18 cellular contexts compared by ENCODE assay signal in the genomic region with DNA sequence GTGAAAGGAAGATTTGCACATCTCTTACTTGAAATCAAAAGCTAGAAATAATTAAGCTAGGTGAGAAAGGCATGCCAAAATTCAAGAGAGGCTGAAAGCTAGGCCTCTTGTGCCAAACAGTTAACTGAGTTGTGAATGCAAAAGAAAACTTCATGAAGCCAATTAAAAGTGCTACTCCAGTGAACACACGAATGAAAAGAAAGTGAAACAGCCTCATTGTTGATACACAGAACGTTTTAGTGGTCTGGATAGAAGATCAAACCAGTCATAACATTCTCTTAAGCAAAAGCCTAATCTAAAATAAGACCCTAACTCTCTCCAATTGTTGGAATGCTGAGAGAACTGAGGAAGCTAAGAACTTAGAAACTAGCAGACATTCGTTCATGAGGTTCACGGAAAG.
DNase-seq lines count a peak whose midpoint lies in the region; ATAC-seq and TF ChIP-seq lines count a peak whose summit lies in the region.
"Had no signal": no experiment of that assay in that cellular context is flagged by ENCODE, and none has a peak within 500 bp of the region (broad histone marks: within the 10 kb centered on the region; RNA-seq: fewer than 3 reads in every experiment).

No MANE protein-coding gene starts in this region.

- no peaks in the 10 kb centered on the region for H3K4me1 Mint-ChIP-seq in activated T-helper 17 cell treated with anti-CD3 and anti-CD28 coated beads, Interleukin-2, amount 50 U/mL, for 72 hours
- H3K4me1 Mint-ChIP-seq in WTC11 = no peaks in the 10 kb centered on the region
- H3K4me1 Mint-ChIP-seq: IgD-negative memory B cell had no signal

- CTCF ChIA-PET in WTC11 (lab: Charles Lee) = no interaction called here

- no peaks in the 10 kb centered on the region for H3K4me1 ChIP-seq in ACC112 (ENCODE audit: control insufficient read depth, insufficient read depth, low read length, unreplicated experiment)
- H3K4me1 ChIP-seq: A549 had no signal

- no peaks in the 10 kb centered on the region for H3K79me2 ChIP-seq in ACC112 (ENCODE audit: control insufficient read depth, insufficient read depth, low read length, unreplicated experiment)

- H3K27ac ChIP-seq in ACC112 (ENCODE audit: low read depth, low read length) = no peak overlapping the region
- H3K27ac ChIP-seq: A549 had no signal

- peaks cover 4% of the 10 kb centered on the region for H3K27me3 Mint-ChIP-seq in activated T-helper 17 cell treated with anti-CD3 and anti-CD28 coated beads, Interleukin-2, amount 50 U/mL, for 72 hours
- no peaks in the 10 kb centered on the region for H3K27me3 Mint-ChIP-seq in WTC11 (ENCODE audit: low read depth)
- H3K27me3 Mint-ChIP-seq: IgD-negative memory B cell had no signal

- no peak for TF ChIP-seq CTCF in WTC11 (IDR thresholded peaks at IDR 0.05)

- no peaks in the 10 kb centered on the region for H3K27me3 ChIP-seq in ACC112 (ENCODE audit: insufficient read depth, low read length)

- ATAC-seq in GM18520 (IDR thresholded peaks at IDR 0.05; ENCODE audit: unreplicated experiment) (peak; percentile 42), WTC11 (no peak)
- ATAC-seq in activated T-helper 17 cell treated with anti-CD3 and anti-CD28 coated beads, Interleukin-2, amount 50 U/mL, for 72 hours (replicated peaks) = no peak
- ATAC-seq: A549, Right ventricle myocardium inferior had no signal

- peak overlapping the region; percentile 51 for H2AFZ ChIP-seq in ACC112 (ENCODE audit: low read length, unreplicated experiment)

- H3K36me3 Mint-ChIP-seq in activated T-helper 17 cell treated with anti-CD3 and anti-CD28 coated beads, Interleukin-2, amount 50 U/mL, for 72 hours (ENCODE audit: low read depth) = no peaks in the 10 kb centered on the region
- H3K36me3 Mint-ChIP-seq in WTC11 = no peaks in the 10 kb centered on the region
- H3K36me3 Mint-ChIP-seq: IgD-negative memory B cell had no signal

- no peaks in the 10 kb centered on the region for H3K36me3 ChIP-seq in ACC112 (ENCODE audit: insufficient read depth, low read length)

- POLR2A ChIA-PET in WTC11 (lab: Charles Lee) = no interaction called here

- DNase-seq in fibroblast of peridontal ligament (ENCODE audit: extremely low read depth) (peak; percentile 2), GOT3 (lab: John Stamatoyannopoulos, UW) (no peak), WTC11 (ENCODE audit: low spot score) (no peak), SKM-1 treated with dmso at 0.1 percent for 144 hours (lab: John Stamatoyannopoulos, UW; ENCODE audit: unreplicated experiment) (no peak)
- no peak for DNase-seq in activated CD4-positive, CD25-positive, alpha-beta regulatory T cell (lab: John Stamatoyannopoulos, UW)
- DNase-seq: C1 segment of cervical spinal cord, DMS79 treated with DMSO at 0.1 percent for 48 hours, H9, NCI-H1436, NCI-H2081, NCI-H748 treated with DMSO at 0.1 percent for 48 hours, SK-N-SH had no signal

- H3K4me3 ChIP-seq in ACC112 (ENCODE audit: low read depth, low read length) = 0 out of 2 replicates have a peak overlapping the region, but pooled peaks have one; percentile 3
- H3K4me3 ChIP-seq: A549 had no signal

- H3K4me3 Mint-ChIP-seq in activated T-helper 17 cell treated with anti-CD3 and anti-CD28 coated beads, Interleukin-2, amount 50 U/mL, for 72 hours = peak overlapping the region; percentile 31
- no peak overlapping the region for H3K4me3 Mint-ChIP-seq in WTC11
- H3K4me3 Mint-ChIP-seq: H9, IgD-negative memory B cell had no signal

- no peaks in the 10 kb centered on the region for H3K9me3 Mint-ChIP-seq in activated T-helper 17 cell treated with anti-CD3 and anti-CD28 coated beads, Interleukin-2, amount 50 U/mL, for 72 hours
- no peaks in the 10 kb centered on the region for H3K9me3 Mint-ChIP-seq in WTC11
- H3K9me3 Mint-ChIP-seq: H9 had no signal

- no peak overlapping the region for H3K27ac Mint-ChIP-seq in activated T-helper 17 cell treated with anti-CD3 and anti-CD28 coated beads, Interleukin-2, amount 50 U/mL, for 72 hours
- no peak overlapping the region for H3K27ac Mint-ChIP-seq in WTC11
- H3K27ac Mint-ChIP-seq: H9, IgD-negative memory B cell had no signal

TF ChIP-seq in WTC11, 78 proteins besides CTCF, POLR2A, EP300 and RAD21 (continues in another document):
- TF ChIP-seq TP53 (CRISPR knock-in tag; IDR thresholded peaks at IDR 0.05) = no peak
- TF ChIP-seq, protein P1, sequence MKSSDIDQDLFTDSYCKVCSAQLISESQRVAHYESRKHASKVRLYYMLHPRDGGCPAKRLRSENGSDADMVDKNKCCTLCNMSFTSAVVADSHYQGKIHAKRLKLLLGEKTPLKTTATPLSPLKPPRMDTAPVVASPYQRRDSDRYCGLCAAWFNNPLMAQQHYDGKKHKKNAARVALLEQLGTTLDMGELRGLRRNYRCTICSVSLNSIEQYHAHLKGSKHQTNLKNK (CRISPR knock-in tag; IDR thresholded peaks at IDR 0.05) = no peak
- no peak for TF ChIP-seq ZNF138 (CRISPR knock-in tag; conservative IDR thresholded peaks at IDR 0.05)
- no peak for TF ChIP-seq CBFB (CRISPR knock-in tag; IDR thresholded peaks at IDR 0.05; ENCODE audit: low read depth)
- TF ChIP-seq RELA (CRISPR knock-in tag; IDR thresholded peaks at IDR 0.05; ENCODE audit: borderline replicate concordance) = no peak
- no peak for TF ChIP-seq SMAD4 (CRISPR knock-in tag; IDR thresholded peaks at IDR 0.05)
- TF ChIP-seq, protein P2, sequence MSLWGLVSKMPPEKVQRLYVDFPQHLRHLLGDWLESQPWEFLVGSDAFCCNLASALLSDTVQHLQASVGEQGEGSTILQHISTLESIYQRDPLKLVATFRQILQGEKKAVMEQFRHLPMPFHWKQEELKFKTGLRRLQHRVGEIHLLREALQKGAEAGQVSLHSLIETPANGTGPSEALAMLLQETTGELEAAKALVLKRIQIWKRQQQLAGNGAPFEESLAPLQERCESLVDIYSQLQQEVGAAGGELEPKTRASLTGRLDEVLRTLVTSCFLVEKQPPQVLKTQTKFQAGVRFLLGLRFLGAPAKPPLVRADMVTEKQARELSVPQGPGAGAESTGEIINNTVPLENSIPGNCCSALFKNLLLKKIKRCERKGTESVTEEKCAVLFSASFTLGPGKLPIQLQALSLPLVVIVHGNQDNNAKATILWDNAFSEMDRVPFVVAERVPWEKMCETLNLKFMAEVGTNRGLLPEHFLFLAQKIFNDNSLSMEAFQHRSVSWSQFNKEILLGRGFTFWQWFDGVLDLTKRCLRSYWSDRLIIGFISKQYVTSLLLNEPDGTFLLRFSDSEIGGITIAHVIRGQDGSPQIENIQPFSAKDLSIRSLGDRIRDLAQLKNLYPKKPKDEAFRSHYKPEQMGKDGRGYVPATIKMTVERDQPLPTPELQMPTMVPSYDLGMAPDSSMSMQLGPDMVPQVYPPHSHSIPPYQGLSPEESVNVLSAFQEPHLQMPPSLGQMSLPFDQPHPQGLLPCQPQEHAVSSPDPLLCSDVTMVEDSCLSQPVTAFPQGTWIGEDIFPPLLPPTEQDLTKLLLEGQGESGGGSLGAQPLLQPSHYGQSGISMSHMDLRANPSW (CRISPR knock-in tag; conservative IDR thresholded peaks at IDR 0.05; ENCODE audit: low read depth) = no peak
- no peak for TF ChIP-seq NFE2L1 (CRISPR knock-in tag; IDR thresholded peaks at IDR 0.05)
- TF ChIP-seq, protein P3, sequence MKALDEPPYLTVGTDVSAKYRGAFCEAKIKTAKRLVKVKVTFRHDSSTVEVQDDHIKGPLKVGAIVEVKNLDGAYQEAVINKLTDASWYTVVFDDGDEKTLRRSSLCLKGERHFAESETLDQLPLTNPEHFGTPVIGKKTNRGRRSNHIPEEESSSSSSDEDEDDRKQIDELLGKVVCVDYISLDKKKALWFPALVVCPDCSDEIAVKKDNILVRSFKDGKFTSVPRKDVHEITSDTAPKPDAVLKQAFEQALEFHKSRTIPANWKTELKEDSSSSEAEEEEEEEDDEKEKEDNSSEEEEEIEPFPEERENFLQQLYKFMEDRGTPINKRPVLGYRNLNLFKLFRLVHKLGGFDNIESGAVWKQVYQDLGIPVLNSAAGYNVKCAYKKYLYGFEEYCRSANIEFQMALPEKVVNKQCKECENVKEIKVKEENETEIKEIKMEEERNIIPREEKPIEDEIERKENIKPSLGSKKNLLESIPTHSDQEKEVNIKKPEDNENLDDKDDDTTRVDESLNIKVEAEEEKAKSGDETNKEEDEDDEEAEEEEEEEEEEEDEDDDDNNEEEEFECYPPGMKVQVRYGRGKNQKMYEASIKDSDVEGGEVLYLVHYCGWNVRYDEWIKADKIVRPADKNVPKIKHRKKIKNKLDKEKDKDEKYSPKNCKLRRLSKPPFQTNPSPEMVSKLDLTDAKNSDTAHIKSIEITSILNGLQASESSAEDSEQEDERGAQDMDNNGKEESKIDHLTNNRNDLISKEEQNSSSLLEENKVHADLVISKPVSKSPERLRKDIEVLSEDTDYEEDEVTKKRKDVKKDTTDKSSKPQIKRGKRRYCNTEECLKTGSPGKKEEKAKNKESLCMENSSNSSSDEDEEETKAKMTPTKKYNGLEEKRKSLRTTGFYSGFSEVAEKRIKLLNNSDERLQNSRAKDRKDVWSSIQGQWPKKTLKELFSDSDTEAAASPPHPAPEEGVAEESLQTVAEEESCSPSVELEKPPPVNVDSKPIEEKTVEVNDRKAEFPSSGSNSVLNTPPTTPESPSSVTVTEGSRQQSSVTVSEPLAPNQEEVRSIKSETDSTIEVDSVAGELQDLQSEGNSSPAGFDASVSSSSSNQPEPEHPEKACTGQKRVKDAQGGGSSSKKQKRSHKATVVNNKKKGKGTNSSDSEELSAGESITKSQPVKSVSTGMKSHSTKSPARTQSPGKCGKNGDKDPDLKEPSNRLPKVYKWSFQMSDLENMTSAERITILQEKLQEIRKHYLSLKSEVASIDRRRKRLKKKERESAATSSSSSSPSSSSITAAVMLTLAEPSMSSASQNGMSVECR (CRISPR knock-in tag; IDR thresholded peaks at IDR 0.05; ENCODE audit: borderline replicate concordance) = no peak
